In the genomic region with DNA sequence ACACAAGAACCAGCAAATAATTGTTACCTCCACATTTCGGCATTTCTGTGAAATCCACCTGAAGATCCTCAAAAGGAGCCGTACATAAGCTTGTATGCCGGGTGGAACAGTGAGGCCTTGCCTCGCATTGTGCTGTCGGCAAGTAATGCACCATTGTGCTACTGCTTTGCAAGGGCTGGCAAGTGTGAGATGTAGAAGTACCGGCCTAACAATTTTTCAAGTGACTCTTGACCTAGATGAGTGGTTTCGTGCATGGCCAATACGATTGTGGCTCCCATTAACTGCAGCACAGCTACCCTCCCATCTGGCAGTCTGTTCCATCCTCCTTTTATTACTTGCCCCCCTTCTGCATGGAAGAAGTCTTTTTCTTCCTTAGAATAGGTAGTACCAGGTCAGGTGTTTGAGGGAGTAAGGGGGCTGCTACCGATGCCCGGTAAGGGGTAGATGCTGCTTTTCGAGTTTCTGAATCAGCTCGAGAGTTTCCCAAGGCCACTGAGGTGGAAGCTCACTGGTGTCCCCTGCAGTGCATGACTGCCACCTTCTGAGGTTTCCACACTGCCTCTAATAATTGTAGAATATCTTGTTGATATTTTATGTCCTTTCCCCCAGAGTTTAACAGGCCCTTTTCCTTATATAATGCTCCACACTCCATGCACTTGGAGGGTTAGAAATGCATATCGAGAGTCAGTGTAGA, we compare ENCODE assay signal across 1 cellular context.
TF ChIP-seq lines count a peak whose summit lies in the region.

No MANE protein-coding gene starts in this region.

TF ChIP-seq in HepG2, 621 proteins besides CTCF, POLR2A, EP300 and RAD21:
- peak; percentile 60 for TF ChIP-seq STAG1 (CRISPR knock-in tag; IDR thresholded peaks at IDR 0.05)
- TF ChIP-seq SMC3 (IDR thresholded peaks at IDR 0.05; ENCODE audit: low read length), result peak; percentile 38; the same call in 1 of the 2 replicates
- TF ChIP-seq ZNF501 (CRISPR knock-in tag; IDR thresholded peaks at IDR 0.05), result 0 out of 2 replicates have a peak, but pooled peaks have one; percentile 20
